ENCODE assay signal across 1 cellular context in genomic region chr5:170483701-170484458, GRCh38.
TF ChIP-seq lines count a peak whose summit lies in the region.

No MANE protein-coding gene starts in this region.

TF ChIP-seq in K562, 482 proteins besides CTCF, POLR2A, EP300 and RAD21 (continued from another document):
- no peak for TF ChIP-seq IRF1 (CRISPR knock-in tag; IDR thresholded peaks at IDR 0.05; ENCODE audit: borderline replicate concordance)
- TF ChIP-seq USF1 (CRISPR knock-in tag; IDR thresholded peaks at IDR 0.05) = peak; percentile 56; the same call in 1 of the 2 replicates
- TF ChIP-seq EGR1 (conservative IDR thresholded peaks at IDR 0.05) = 0 out of 2 replicates have a peak, but pooled peaks have one; percentile 38
